In the genomic region with DNA sequence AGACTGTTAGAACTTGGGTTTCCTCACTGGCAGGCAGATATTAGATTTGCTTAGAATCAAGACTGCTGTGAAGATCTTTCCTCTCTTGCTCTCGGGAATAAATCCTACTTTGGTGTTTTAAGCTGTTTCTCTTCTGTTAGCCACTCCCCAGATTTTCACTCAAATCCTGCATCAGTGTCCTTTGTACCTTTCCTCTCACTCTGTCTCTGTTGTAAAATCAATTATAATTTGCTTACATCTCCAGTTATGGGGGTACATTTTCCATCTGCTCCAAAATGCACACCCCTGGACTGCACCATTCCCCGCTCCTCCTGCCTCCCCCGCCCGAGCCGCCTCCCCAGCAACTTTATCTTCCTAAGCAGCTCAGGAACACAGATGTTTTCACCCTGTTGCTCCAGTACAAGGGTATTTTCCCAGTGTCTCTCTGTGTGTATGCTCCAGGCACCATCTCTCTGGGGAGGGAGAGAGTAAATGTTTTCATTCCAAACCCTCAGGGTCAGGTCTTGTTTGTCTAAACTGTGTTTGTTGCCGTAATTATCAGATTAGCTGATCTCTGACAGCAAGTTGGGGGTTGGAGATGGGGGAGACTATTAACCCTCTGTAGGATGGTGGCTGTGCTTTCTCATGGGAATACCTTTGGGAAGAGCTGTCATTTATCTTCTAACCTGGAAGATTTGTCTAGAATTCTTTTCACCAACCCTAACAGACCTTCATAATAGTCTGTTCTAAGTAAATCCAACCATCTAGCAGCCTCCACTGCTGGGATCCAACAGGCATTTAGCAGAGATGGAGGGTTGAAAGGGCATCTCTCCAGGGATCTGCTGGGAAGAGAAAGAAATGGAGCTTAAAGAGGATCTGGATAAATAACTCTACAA, we compare ENCODE assay signal across 20 cellular contexts. TPM values are rescaled to one million over a fixed set of nuclear protein-coding genes. Genes with fewer than 3 reads are reported as not detected.
DNase-seq lines count a peak whose midpoint lies in the region; ATAC-seq and TF ChIP-seq lines count a peak whose summit lies in the region.
"Had no signal": no experiment of that assay in that cellular context is flagged by ENCODE, and none has a peak within 500 bp of the region (broad histone marks: within the 10 kb centered on the region; RNA-seq: fewer than 3 reads in every experiment).

No MANE protein-coding gene starts in this region.

- H3K27me3 ChIP-seq in SK-N-SH (ENCODE audit: insufficient read depth) (peaks cover 55% of the 10 kb centered on the region), transverse colon (peaks cover 45% of the 10 kb centered on the region)
- H3K27me3 ChIP-seq: BLaER1 had no signal

- H3K4me1 Mint-ChIP-seq in WTC11: peaks cover 23% of the 10 kb centered on the region
- H3K4me1 Mint-ChIP-seq in Calu3 (ENCODE audit: low read depth, unreplicated experiment): no peaks in the 10 kb centered on the region
- H3K4me1 Mint-ChIP-seq: activated naive CD8-positive, alpha-beta T cell treated with anti-CD3 and anti-CD28 coated beads, Interleukin-2, amount 50 U/mL, for 24 hours; activated T-helper 17 cell treated with anti-CD3 and anti-CD28 coated beads, Interleukin-2, amount 50 U/mL, for 72 hours; IgD-negative memory B cell; memory B cell; stimulated activated effector memory CD8-positive, alpha-beta T cell treated with anti-CD3 and anti-CD28 coated beads, Interleukin-12 subunit alpha, Interleukin-12 subunit beta, amount 100 ng/mL, for 72 hours had no signal

- DNase-seq in SK-N-SH (peak; percentile 14), WTC11 (ENCODE audit: low spot score) (no peak), left lobe of liver (ENCODE audit: low spot score) (no peak), transverse colon (no peak), NCI-H2107 (lab: John Stamatoyannopoulos, UW) (no peak), Calu3 (no peak)
- DNase-seq: 8988T; activated naive CD8-positive, alpha-beta T cell treated with anti-CD3 and anti-CD28 coated beads, Interleukin-2, amount 50 U/mL, for 24 hours; NCI-H2029; NCI-H510A; stimulated activated CD4-positive, alpha-beta T cell treated with anti-CD3 and anti-CD28 coated beads, Interleukin-15, amount 100 ng/mL, for 24 hours had no signal

- H3K36me3 ChIP-seq in SK-N-SH (replicated peaks in 1 of 2; ENCODE audit: control insufficient read depth in 1 of 2, insufficient read depth in 2 of 2, low read length in 1 of 2) (no peaks in the 10 kb centered on the region), transverse colon (no peaks in the 10 kb centered on the region)
- H3K36me3 ChIP-seq: BLaER1, thoracic aorta had no signal

- H3K9me3 Mint-ChIP-seq in WTC11 (no peaks in the 10 kb centered on the region), Calu3 (ENCODE audit: low read depth, unreplicated experiment) (no peaks in the 10 kb centered on the region)
- H3K9me3 Mint-ChIP-seq: activated naive CD8-positive, alpha-beta T cell treated with anti-CD3 and anti-CD28 coated beads, Interleukin-2, amount 50 U/mL, for 24 hours; activated T-helper 17 cell treated with anti-CD3 and anti-CD28 coated beads, Interleukin-2, amount 50 U/mL, for 72 hours; IgD-negative memory B cell; memory B cell; nephron; stimulated activated effector memory CD8-positive, alpha-beta T cell treated with anti-CD3 and anti-CD28 coated beads, Interleukin-12 subunit alpha, Interleukin-12 subunit beta, amount 100 ng/mL, for 72 hours had no signal

- WGBS in SK-N-SH (ENCODE audit: low lambda C conversion rate): 12% methylated on average over 6 of the region's 6 CpGs
- 49 to 59% methylated on average over 3 to 6 of the region's 6 CpGs for whole genome bisulfite sequencing in transverse colon (ENCODE audit: low coverage in 1 of 2), 2 donors

- POLR2A ChIA-PET in SK-N-SH (lab: Yijun Ruan, JAX): interaction anchor here (1.0 kb wide), 1 partner anchor 11 kb away, joined by 3 read pairs; no protein-coding TSS in a partner anchor
- POLR2A ChIA-PET in WTC11 (lab: Charles Lee): interaction anchor here (1.9 kb wide), 1 partner anchor 20 kb away, joined by 8 read pairs; a partner anchor contains a TSS

- no peak overlapping the region for H3K4me2 ChIP-seq in SK-N-SH
- H3K4me2 ChIP-seq: BLaER1 had no signal

- H3F3A ChIP-seq in SK-N-SH (replicated peaks; ENCODE audit: insufficient read depth): no peaks in the 10 kb centered on the region

- BruUV-seq in Calu3 (replicated peaks; lab: Mats Ljungman, UMichigan): no TSS peak

- no peaks in the 10 kb centered on the region for H3K9me3 ChIP-seq in SK-N-SH
- no peaks in the 10 kb centered on the region for H3K9me3 ChIP-seq in transverse colon
- H3K9me3 ChIP-seq: BLaER1, thoracic aorta had no signal

- TF ChIP-seq EP300 in SK-N-SH (IDR thresholded peaks at IDR 0.05; ENCODE audit: borderline replicate concordance in 1 of 2, low read depth in 1 of 2, low read length in 1 of 2): no peak
- no peak for TF ChIP-seq EP300 in transverse colon (IDR thresholded peaks at IDR 0.05; ENCODE audit: low read depth)

- ATAC-seq in SK-N-SH treated with all-trans-retinoic acid at 6 μM for 48 hours (no peak), WTC11 (peak; percentile 44; the same call in 1 of the 2 replicates), left lobe of liver (peak; percentile 57), HG03139 (IDR thresholded peaks at IDR 0.05; ENCODE audit: unreplicated experiment) (no peak)
- ATAC-seq: activated naive CD8-positive, alpha-beta T cell treated with anti-CD3 and anti-CD28 coated beads, Interleukin-2, amount 50 U/mL, for 24 hours; activated T-helper 17 cell treated with anti-CD3 and anti-CD28 coated beads, Interleukin-2, amount 50 U/mL, for 72 hours; stimulated activated effector memory CD8-positive, alpha-beta T cell treated with anti-CD3 and anti-CD28 coated beads, Interleukin-12 subunit alpha, Interleukin-12 subunit beta, amount 100 ng/mL, for 72 hours had no signal

- H3K9me2 ChIP-seq in SK-N-SH: no peaks in the 10 kb centered on the region

- no peaks in the 10 kb centered on the region; a peak in 1 of 4 replicates for H3K4me1 ChIP-seq in SK-N-SH (ENCODE audit: control insufficient read depth in 1 of 2, insufficient read depth in 2 of 2, low read depth in 1 of 2, low read length in 1 of 2)
- no peaks in the 10 kb centered on the region for H3K4me1 ChIP-seq in transverse colon

- TF ChIP-seq CTCF in SK-N-SH (IDR thresholded peaks at IDR 0.05) (no peak), WTC11 (IDR thresholded peaks at IDR 0.05) (no peak), transverse colon (IDR thresholded peaks at IDR 0.05) (no peak), Calu3 (IDR thresholded peaks at IDR 0.05; ENCODE audit: unreplicated experiment) (no peak)

- H3K36me3 Mint-ChIP-seq in WTC11 (no peaks in the 10 kb centered on the region), Calu3 (ENCODE audit: insufficient read depth, unreplicated experiment) (no peaks in the 10 kb centered on the region)
- H3K36me3 Mint-ChIP-seq: IgD-negative memory B cell; memory B cell; stimulated activated effector memory CD8-positive, alpha-beta T cell treated with anti-CD3 and anti-CD28 coated beads, Interleukin-12 subunit alpha, Interleukin-12 subunit beta, amount 100 ng/mL, for 72 hours had no signal

- intact Hi-C loops in transverse colon (cut with DNase I; ENCODE audit: low total_unique reads) (no loop called here), Calu3 (cut with micrococcal nuclease; ENCODE audit: unreplicated experiment) (no loop called here)

- no peak for TF ChIP-seq RAD21 in SK-N-SH (IDR thresholded peaks at IDR 0.05; ENCODE audit: low read length)

- no peak overlapping the region for H3K27ac ChIP-seq in SK-N-SH (ENCODE audit: low read depth in 2 of 2, low read length in 1 of 2)
- H3K27ac ChIP-seq in transverse colon: peak overlapping the region; percentile 48 to 70 (median 66)
- H3K27ac ChIP-seq: BLaER1, thoracic aorta had no signal

- in situ Hi-C loops in transverse colon (cut with MboI; ENCODE audit: low pct_ligation_motif_present in 1 of 4, low pct_unique_long_range_greater_than_20kb in 1 of 4, low sequenced_read_pairs in 3 of 4): no loop called here

- no peaks in the 10 kb centered on the region for H3K79me2 ChIP-seq in SK-N-SH (ENCODE audit: insufficient read depth)

- H3K4me3 ChIP-seq in SK-N-SH (ENCODE audit: low read depth in 2 of 2, low read length in 1 of 2) (no peak overlapping the region), transverse colon (no peak overlapping the region)
- H3K4me3 ChIP-seq: BLaER1, thoracic aorta had no signal

- no peak for TF ChIP-seq POLR2A in transverse colon (IDR thresholded peaks at IDR 0.05)

- no peak overlapping the region for H3K27ac Mint-ChIP-seq in WTC11
- no peak overlapping the region for H3K27ac Mint-ChIP-seq in Calu3 (ENCODE audit: unreplicated experiment)
- H3K27ac Mint-ChIP-seq: activated naive CD8-positive, alpha-beta T cell treated with anti-CD3 and anti-CD28 coated beads, Interleukin-2, amount 50 U/mL, for 24 hours; activated T-helper 17 cell treated with anti-CD3 and anti-CD28 coated beads, Interleukin-2, amount 50 U/mL, for 72 hours; IgD-negative memory B cell; memory B cell; nephron; stimulated activated effector memory CD8-positive, alpha-beta T cell treated with anti-CD3 and anti-CD28 coated beads, Interleukin-12 subunit alpha, Interleukin-12 subunit beta, amount 100 ng/mL, for 72 hours had no signal

- H3K27me3 Mint-ChIP-seq in WTC11 (ENCODE audit: low read depth): no peaks in the 10 kb centered on the region; the same call in 1 of the 2 replicates
- peaks cover 91% of the 10 kb centered on the region for H3K27me3 Mint-ChIP-seq in Calu3 (ENCODE audit: unreplicated experiment)

- CTCF ChIA-PET in SK-N-SH (lab: Yijun Ruan, JAX): interaction anchor here (5.9 kb wide), 1 partner anchor 15 kb away, joined by 40 read pairs; no protein-coding TSS in a partner anchor
- CTCF ChIA-PET in WTC11 (lab: Charles Lee): interaction anchor here (0.6 to 3.6 kb wide), 9 partner anchors 9 to 409 kb away, joined by 3 to 20 read pairs (median 4); a partner anchor contains a TSS
- CTCF ChIA-PET in Calu3 (lab: Charles Lee): no interaction called here

- no peaks in the 10 kb centered on the region for H4K20me1 ChIP-seq in SK-N-SH (ENCODE audit: insufficient read depth)
- H4K20me1 ChIP-seq: BLaER1 had no signal

- no peak overlapping the region for H2AFZ ChIP-seq in SK-N-SH (ENCODE audit: low read depth)

- H3K4me3 Mint-ChIP-seq in WTC11 (no peak overlapping the region), Calu3 (ENCODE audit: low read depth, unreplicated experiment) (no peak overlapping the region)
- H3K4me3 Mint-ChIP-seq: activated naive CD8-positive, alpha-beta T cell treated with anti-CD3 and anti-CD28 coated beads, Interleukin-2, amount 50 U/mL, for 24 hours; activated T-helper 17 cell treated with anti-CD3 and anti-CD28 coated beads, Interleukin-2, amount 50 U/mL, for 72 hours; IgD-negative memory B cell; memory B cell; stimulated activated effector memory CD8-positive, alpha-beta T cell treated with anti-CD3 and anti-CD28 coated beads, Interleukin-12 subunit alpha, Interleukin-12 subunit beta, amount 100 ng/mL, for 72 hours had no signal

- no peak overlapping the region for H3K9ac ChIP-seq in SK-N-SH
- H3K9ac ChIP-seq: BLaER1 had no signal

TF ChIP-seq in WTC11, 78 proteins besides CTCF, POLR2A, EP300 and RAD21 (continues in another document):
- no peak for TF ChIP-seq NFE2L1 (CRISPR knock-in tag; IDR thresholded peaks at IDR 0.05)

RNA-seq across cellular contexts. Expression of a gene that starts 20.4 kb away (rescaled TPM):
- 9.8 and 10.9 TPM in 2 replicates for polyA plus RNA-seq in SK-N-SH (2012; rRNA removed)
- 9.8 and 10.7 TPM in 2 replicates for polyA plus RNA-seq in SK-N-SH (2012; cell fraction: cytosol; rRNA removed)
- polyA plus RNA-seq in SK-N-SH (2012; cell fraction: nucleus; rRNA removed): 15.6 and 17.4 TPM in 2 replicates
- total RNA-seq in WTC11 (2021) (52.9 to 56.8 TPM (median 54.8 TPM) in 3 replicates), left lobe of liver (107 TPM), transverse colon (10 to 100 TPM; 54.5 to 94.3 (median 82.3) TPM), Calu3 (2022) (33.9 and 35.6 TPM in 2 replicates)

Comparison
In these comparisons a context has a peak if more than half of its experiments do, and no peak if none do; other contexts are left out.
1. H3K27ac ChIP-seq: peak in transverse colon (4 of 4); none in SK-N-SH (0 of 2).
2. ATAC-seq: peak in WTC11 (single experiment) and left lobe of liver (single experiment); none in SK-N-SH treated with all-trans-retinoic acid at 6 μM for 48 hours (single experiment) and HG03139 (single experiment).